9 cellular contexts compared by ENCODE assay signal in the genomic region with DNA sequence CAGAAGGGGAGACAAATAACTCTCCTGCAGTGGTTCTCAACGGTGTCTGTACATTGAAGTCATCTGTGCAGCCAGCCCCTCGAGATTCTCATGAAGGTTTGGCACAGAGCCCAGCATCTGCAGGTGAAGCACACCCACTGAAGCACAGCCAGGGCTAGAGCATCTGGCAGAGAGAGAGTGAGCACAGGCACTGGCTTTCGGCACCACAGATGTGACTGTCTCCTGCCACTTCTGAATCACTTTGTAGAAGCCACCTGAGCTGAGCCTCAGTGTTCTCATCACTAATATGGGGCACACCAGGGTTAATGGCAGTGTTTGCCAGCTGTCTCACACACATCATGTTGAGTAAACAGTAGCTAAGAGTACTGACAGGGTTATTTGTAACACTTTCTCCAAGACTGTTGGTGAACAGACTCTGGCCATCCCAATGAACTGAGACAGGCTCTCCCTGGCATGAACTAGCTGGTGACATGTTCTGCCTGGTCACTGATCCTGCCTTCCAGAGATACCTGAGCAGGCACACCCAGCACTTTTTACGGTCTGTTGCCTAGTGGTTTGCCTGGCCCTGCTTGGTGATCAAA. TPM values are rescaled to one million over a fixed set of nuclear protein-coding genes. Genes with fewer than 3 reads are reported as not detected.
DNase-seq lines count a peak whose midpoint lies in the region; ATAC-seq, FAIRE-seq and TF ChIP-seq lines count a peak whose summit lies in the region.
"Had no signal": no experiment of that assay in that cellular context is flagged by ENCODE, and none has a peak within 500 bp of the region (broad histone marks: within the 10 kb centered on the region; RNA-seq: fewer than 3 reads in every experiment).

No MANE protein-coding gene starts in this region.

- H3K9me3 ChIP-seq in GM12878 (replicated peaks; ENCODE audit: control insufficient read depth, insufficient read depth, low read length) (no peaks in the 10 kb centered on the region), trophoblast cell (ENCODE audit: insufficient read depth, low read depth, low read length) (peaks cover 1% of the 10 kb centered on the region)
- H3K9me3 ChIP-seq in effector memory CD4-positive, alpha-beta T cell (ENCODE audit: control insufficient read depth, low read length) = no peaks in the 10 kb centered on the region

- peak; percentile 68 for FAIRE-seq in GM12878 (lab: Jason Lieb, UNC)

- H3K79me2 ChIP-seq in GM12878 (ENCODE audit: control insufficient read depth, insufficient read depth, low read length) (peaks cover 36% of the 10 kb centered on the region), trophoblast cell (ENCODE audit: control insufficient read depth, insufficient read depth, low read length, poor library complexity) (peaks cover 5% of the 10 kb centered on the region)

- CTCF ChIA-PET in GM12878 (lab: Yijun Ruan, JAX) = interaction anchor here (1.3 to 2.4 kb wide), 5 partner anchors 11 to 170 kb away, joined by 4 to 12 read pairs (median 5); a partner anchor contains a TSS

- no peak overlapping the region for H4K12ac ChIP-seq in trophoblast cell (ENCODE audit: low read depth, low read length)

- no peaks in the 10 kb centered on the region for H3K27me3 ChIP-seq in GM12878 (replicated peaks in 1 of 2; ENCODE audit: control insufficient read depth in 2 of 2, insufficient read depth in 2 of 2, low read length in 1 of 2)
- no peaks in the 10 kb centered on the region for H3K27me3 ChIP-seq in trophoblast cell (ENCODE audit: insufficient read depth, low read length)
- H3K27me3 ChIP-seq in effector memory CD4-positive, alpha-beta T cell (replicated peaks; ENCODE audit: control insufficient read depth, insufficient read depth, low read length, poor library complexity, severe bottlenecking) = no peaks in the 10 kb centered on the region

- RAD21 ChIA-PET in GM12878 (lab: Charles Lee; ENCODE audit: unreplicated experiment) = interaction anchor here (1.6 kb wide), 1 partner anchor 47 kb away, joined by 3 read pairs; no protein-coding TSS in a partner anchor

- H4K91ac ChIP-seq in trophoblast cell (ENCODE audit: low read depth, low read length) = no peak overlapping the region

- H3K79me1 ChIP-seq in trophoblast cell (ENCODE audit: low read length) = no peaks in the 10 kb centered on the region

- H2BK12ac ChIP-seq in trophoblast cell (ENCODE audit: low read length) = no peak overlapping the region

- H3K27ac ChIP-seq in GM12878 (ENCODE audit: control insufficient read depth, insufficient read depth) (no peak overlapping the region), trophoblast cell (ENCODE audit: low read depth, low read length) (no peak overlapping the region)
- H3K27ac ChIP-seq in effector memory CD4-positive, alpha-beta T cell (ENCODE audit: insufficient read depth, low read length, poor library complexity, severe bottlenecking) = no peak overlapping the region
- H3K27ac ChIP-seq: HL-60 had no signal

- H3K23ac ChIP-seq in trophoblast cell (ENCODE audit: low read length) = no peak overlapping the region

- H3K4me2 ChIP-seq in GM12878 (ENCODE audit: control insufficient read depth, insufficient read depth) (peak overlapping the region; percentile 41; the same call in 1 of the 2 replicates), trophoblast cell (ENCODE audit: low read length) (no peak overlapping the region)

- no TSS peak for BruUV-seq in GM12878 (replicated peaks; lab: Mats Ljungman, UMichigan)

- H3K4me3 ChIP-seq in GM12878 (no peak overlapping the region), trophoblast cell (ENCODE audit: low read depth, low read length) (no peak overlapping the region)
- no peak overlapping the region for H3K4me3 ChIP-seq in effector memory CD4-positive, alpha-beta T cell (ENCODE audit: insufficient read depth, low read depth, low read length, poor library complexity, severe bottlenecking)

- TF ChIP-seq EP300 in GM12878 (IDR thresholded peaks at IDR 0.05; ENCODE audit: borderline replicate concordance in 1 of 2, control insufficient read depth in 1 of 2, low read depth in 2 of 2, low read length in 2 of 2) = no peak

- DNase-seq in Caki2 (ENCODE audit: low read depth) (peak; percentile 34), NCI-H2196 (lab: John Stamatoyannopoulos, UW; ENCODE audit: unreplicated experiment) (peak; percentile 47), GM12878 (ENCODE audit: low read depth, low spot score) (no peak), trophoblast cell (no peak), foreskin melanocyte (no peak), globus pallidus (ENCODE audit: low spot score) (no peak)
- no peak for DNase-seq in effector memory CD4-positive, alpha-beta T cell

- no peak overlapping the region for H2AFZ ChIP-seq in GM12878 (ENCODE audit: control insufficient read depth, low read depth, low read length)
- no peak overlapping the region for H2AFZ ChIP-seq in trophoblast cell (ENCODE audit: insufficient read depth, low read length, poor library complexity)

- no peak overlapping the region for H4K8ac ChIP-seq in trophoblast cell (ENCODE audit: low read depth, low read length)

- TF ChIP-seq CTCF in GM12878 (IDR thresholded peaks at IDR 0.05 in 2 of 3, conservative IDR thresholded peaks at IDR 0.05 in 1 of 3; ENCODE audit: control insufficient read depth in 2 of 3, extremely low read depth in 1 of 3, insufficient read depth in 1 of 3, low read depth in 3 of 3, low read length in 3 of 3) = no peak

- TF ChIP-seq RAD21 in GM12878 (IDR thresholded peaks at IDR 0.05; ENCODE audit: insufficient read depth, low read depth, low read length) = no peak

- peaks cover 25% of the 10 kb centered on the region for H3K4me1 ChIP-seq in GM12878 (ENCODE audit: control insufficient read depth, insufficient read depth, low read length)
- peaks cover 8 to 10% of the 10 kb centered on the region in 2 experiments for H3K4me1 ChIP-seq in trophoblast cell (ENCODE audit: control insufficient read depth in 1 of 2, insufficient read depth in 2 of 2, low read length in 2 of 2)
- peaks cover 9% of the 10 kb centered on the region for H3K4me1 ChIP-seq in effector memory CD4-positive, alpha-beta T cell (ENCODE audit: control insufficient read depth, insufficient read depth, low read length, poor library complexity, severe bottlenecking)

- H3K14ac ChIP-seq in trophoblast cell (ENCODE audit: low read length) = no peak overlapping the region

- H2BK120ac ChIP-seq in trophoblast cell (ENCODE audit: insufficient read depth, low read length, poor library complexity) = no peak overlapping the region

- peaks cover 22% of the 10 kb centered on the region; the same call in 1 of the 2 replicates for H4K20me1 ChIP-seq in GM12878 (ENCODE audit: control insufficient read depth, insufficient read depth)

- POLR2A ChIA-PET in GM12878 (lab: Charles Lee) = interaction anchor here (0.6 to 1.3 kb wide), 6 partner anchors 9 to 115 kb away, joined by 3 to 6 read pairs (median 3); a partner anchor contains a TSS

- peak overlapping the region; percentile 38 for H3K18ac ChIP-seq in trophoblast cell (ENCODE audit: low read length)

- H2BK5ac ChIP-seq in trophoblast cell (ENCODE audit: low read depth, low read length, poor library complexity) = no peak overlapping the region

- H2AK5ac ChIP-seq in trophoblast cell (ENCODE audit: low read length) = no peak overlapping the region

- in situ Hi-C loops in Caki2 (cut with HindIII; ENCODE audit: low pct_unique_long_range_greater_than_20kb, low sequenced_read_pairs) (no loop called here), GM12878 (cut with MboI) (no loop called here)

- peak; percentile 67 for ATAC-seq in GM21423 (IDR thresholded peaks at IDR 0.05; ENCODE audit: unreplicated experiment)
- ATAC-seq in GM12878 = peak; percentile 81

- TF ChIP-seq POLR2A in GM12878 (IDR thresholded peaks at IDR 0.05; ENCODE audit: low read depth, low read length) = no peak

- H3K4ac ChIP-seq in trophoblast cell (ENCODE audit: low read depth, low read length) = peak overlapping the region; percentile 0

- H3K36me3 ChIP-seq in GM12878 (ENCODE audit: control insufficient read depth in 2 of 2, insufficient read depth in 2 of 2, low read length in 1 of 2) (peaks cover 21 to 29% of the 10 kb centered on the region in 2 experiments; a peak in 3 of 4 replicates), trophoblast cell (ENCODE audit: control insufficient read depth in 1 of 2, insufficient read depth in 2 of 2, low read length in 2 of 2) (peaks cover 23 to 38% of the 10 kb centered on the region in 2 experiments)
- H3K36me3 ChIP-seq in effector memory CD4-positive, alpha-beta T cell (ENCODE audit: control insufficient read depth, insufficient read depth, low read length) = peaks cover 37% of the 10 kb centered on the region

- H3K9ac ChIP-seq in GM12878 (ENCODE audit: control insufficient read depth, insufficient read depth, low read length) (no peak overlapping the region), trophoblast cell (ENCODE audit: low read length) (no peak overlapping the region)

- intact Hi-C loops in GM12878 (cut with micrococcal nuclease; ENCODE audit: unreplicated experiment) = no loop called here

- WGBS in GM12878 (ENCODE audit: insufficient coverage, insufficient replicate concordance, low lambda C conversion rate, missing lambda C conversion rate) = 1% methylated on average over 4 of the region's 4 CpGs
- no CpG with 5 or more reads among the region's 4 CpGs for WGBS in trophoblast cell (ENCODE audit: extremely low coverage, insufficient coverage, insufficient read length)

- SMC1A ChIA-PET in GM12878 (lab: Charles Lee; ENCODE audit: uncharacterized antibody, unreplicated experiment) = interaction anchor here (1.1 to 1.9 kb wide), 3 partner anchors 10 to 48 kb away, joined by 3 to 5 read pairs (median 3); a partner anchor contains a TSS

RNA-seq across cellular contexts. Expression of a gene that starts 10.9 kb away (rescaled TPM):
- 0.20 TPM in 1 of 2 replicates, not detected in the other for total RNA-seq in Caki2 (2014; rRNA removed; shearing (Covaris generic); ENCODE audit: low replicate concordance)
- not detected in 2 replicates for total RNA-seq in GM12878 (2013; cell fraction: nucleolus; rRNA removed)
- total RNA-seq in GM12878 (2014; rRNA removed) (not detected in 2 replicates), GM12878 (2014; rRNA removed; fragmentation: Illumina TruSeq; extraction: Trizol) (not detected in 2 replicates), GM12878 (2021) (not detected in 2 replicates)
- 0.13 TPM for polyA plus RNA-seq in GM12878 (2011; ENCODE audit: low read depth)
- polyA plus RNA-seq in GM12878 (2011; rRNA removed) (0.04 and 0.07 TPM in 2 replicates), GM12878 (2014; fragmentation: Illumina TruSeq; extraction: Trizol) (not detected in 2 replicates), GM12878 (2014; fragmentation: Nextera tagmentation; extraction: Ambion mirVana) (not detected), GM12878 (2014; rRNA removed) (not detected in 2 replicates), GM12878 (2016; fragmentation: Nextera tagmentation; extraction: Ambion mirVana) (under 1 TPM; 0.11 to 0.40 TPM)
- polyA plus RNA-seq in GM12878 (2011; cell fraction: cytosol; rRNA removed) = 0.07 and 0.09 TPM in 2 replicates
- polyA plus RNA-seq in GM12878 (2011; cell fraction: nucleus; rRNA removed) = 0.81 and 1.4 TPM in 2 replicates
- polyA plus RNA-seq in GM12878 (2012) = 0.26 and 0.27 TPM in 2 replicates
- not detected in 2 replicates for polyA minus RNA-seq in GM12878 (2011; rRNA and poly(A)+ RNA removed)
- polyA minus RNA-seq in GM12878 (2011; cell fraction: cytosol; rRNA and poly(A)+ RNA removed) = not detected in 2 replicates
- 0.12 TPM in 1 of 2 replicates, not detected in the other for polyA minus RNA-seq in GM12878 (2011; cell fraction: nucleus; rRNA and poly(A)+ RNA removed)
- 0.01 and 0.03 TPM in 2 replicates for polyA plus RNA-seq in trophoblast cell (2013)

RNA-seq across cellular contexts. Expression of a gene that starts 12.4 kb away (rescaled TPM):
- total RNA-seq in Caki2 (2014; rRNA removed; shearing (Covaris generic); ENCODE audit: low replicate concordance) = 24.6 and 33.7 TPM in 2 replicates
- 42.6 and 59.8 TPM in 2 replicates for total RNA-seq in GM12878 (2013; cell fraction: nucleolus; rRNA removed)
- total RNA-seq in GM12878 (2014; rRNA removed) = 12.6 and 16.3 TPM in 2 replicates
- total RNA-seq in GM12878 (2014; rRNA removed; fragmentation: Illumina TruSeq; extraction: Trizol) = 12.3 and 12.9 TPM in 2 replicates
- 31.9 and 33.3 TPM in 2 replicates for total RNA-seq in GM12878 (2021)
- 15.8 TPM for polyA plus RNA-seq in GM12878 (2011; ENCODE audit: low read depth)
- 25.8 and 46.1 TPM in 2 replicates for polyA plus RNA-seq in GM12878 (2011; rRNA removed)
- polyA plus RNA-seq in GM12878 (2011; cell fraction: cytosol; rRNA removed) = 33.4 and 45.6 TPM in 2 replicates
- polyA plus RNA-seq in GM12878 (2011; cell fraction: nucleus; rRNA removed) = 433 and 500 TPM in 2 replicates
- 26.4 and 29.6 TPM in 2 replicates for polyA plus RNA-seq in GM12878 (2012)
- polyA plus RNA-seq in GM12878 (2014; fragmentation: Illumina TruSeq; extraction: Trizol) = 17.1 and 25.7 TPM in 2 replicates
- polyA plus RNA-seq in GM12878 (2014; fragmentation: Nextera tagmentation; extraction: Ambion mirVana) = 1 to 10 TPM in 1 of 2 experiments, under 1 TPM in 1; 0.85 to 3.0 TPM
- 47.5 and 52.3 TPM in 2 replicates for polyA plus RNA-seq in GM12878 (2014; rRNA removed)
- 10 to 100 TPM; 11.0 to 12.6 TPM for polyA plus RNA-seq in GM12878 (2016; fragmentation: Nextera tagmentation; extraction: Ambion mirVana)
- 15.8 and 20.1 TPM in 2 replicates for polyA minus RNA-seq in GM12878 (2011; rRNA and poly(A)+ RNA removed)
- 11.9 TPM in 2 replicates for polyA minus RNA-seq in GM12878 (2011; cell fraction: cytosol; rRNA and poly(A)+ RNA removed)
- polyA minus RNA-seq in GM12878 (2011; cell fraction: nucleus; rRNA and poly(A)+ RNA removed) = 26.1 and 36.8 TPM in 2 replicates
- polyA plus RNA-seq in trophoblast cell (2013) = 14.5 and 14.6 TPM in 2 replicates

RNA-seq across cellular contexts. Expression of a gene that starts 21.0 kb away (rescaled TPM):
- 21.4 and 27.0 TPM in 2 replicates for total RNA-seq in Caki2 (2014; rRNA removed; shearing (Covaris generic); ENCODE audit: low replicate concordance)
- total RNA-seq in GM12878 (2013; cell fraction: nucleolus; rRNA removed) = 46.8 and 50.8 TPM in 2 replicates
- total RNA-seq in GM12878 (2014; rRNA removed) (24.5 and 26.4 TPM in 2 replicates), GM12878 (2014; rRNA removed; fragmentation: Illumina TruSeq; extraction: Trizol) (16.2 and 18.6 TPM in 2 replicates), GM12878 (2021) (26.1 and 29.9 TPM in 2 replicates)
- 20.6 TPM for polyA plus RNA-seq in GM12878 (2011; ENCODE audit: low read depth)
- polyA plus RNA-seq in GM12878 (2011; rRNA removed) (50.8 and 69.8 TPM in 2 replicates), GM12878 (2014; fragmentation: Illumina TruSeq; extraction: Trizol) (6.8 and 16.5 TPM in 2 replicates), GM12878 (2014; fragmentation: Nextera tagmentation; extraction: Ambion mirVana) (1 to 10 TPM; 3.5 to 3.7 TPM), GM12878 (2014; rRNA removed) (31.1 and 33.1 TPM in 2 replicates), GM12878 (2016; fragmentation: Nextera tagmentation; extraction: Ambion mirVana) (10 to 100 TPM in 1 of 2 experiments, 1 to 10 TPM in 1; 8.4 to 11.2 TPM)
- polyA plus RNA-seq in GM12878 (2011; cell fraction: cytosol; rRNA removed) = 73.1 and 107 TPM in 2 replicates
- polyA plus RNA-seq in GM12878 (2011; cell fraction: nucleus; rRNA removed) = 186 and 226 TPM in 2 replicates
- polyA plus RNA-seq in GM12878 (2012) = 29.9 and 37.6 TPM in 2 replicates
- 59.8 and 80.8 TPM in 2 replicates for polyA minus RNA-seq in GM12878 (2011; rRNA and poly(A)+ RNA removed)
- polyA minus RNA-seq in GM12878 (2011; cell fraction: cytosol; rRNA and poly(A)+ RNA removed) = 21.2 and 27.8 TPM in 2 replicates
- 51.4 and 60.2 TPM in 2 replicates for polyA minus RNA-seq in GM12878 (2011; cell fraction: nucleus; rRNA and poly(A)+ RNA removed)
- 0.10 and 0.22 TPM in 2 replicates for polyA plus RNA-seq in trophoblast cell (2013)

RNA-seq across cellular contexts. Expression of a gene that starts 21.2 kb away (rescaled TPM):
- 122 and 165 TPM in 2 replicates for total RNA-seq in Caki2 (2014; rRNA removed; shearing (Covaris generic); ENCODE audit: low replicate concordance)
- 14.4 and 17.0 TPM in 2 replicates for total RNA-seq in GM12878 (2013; cell fraction: nucleolus; rRNA removed)
- total RNA-seq in GM12878 (2014; rRNA removed) (52.9 and 60.5 TPM in 2 replicates), GM12878 (2014; rRNA removed; fragmentation: Illumina TruSeq; extraction: Trizol) (42.3 and 42.9 TPM in 2 replicates), GM12878 (2021) (67.7 and 70.7 TPM in 2 replicates)
- polyA plus RNA-seq in GM12878 (2011; ENCODE audit: low read depth) = 30.0 TPM
- polyA plus RNA-seq in GM12878 (2011; rRNA removed) (51.7 and 90.4 TPM in 2 replicates), GM12878 (2014; fragmentation: Illumina TruSeq; extraction: Trizol) (40.8 and 80.7 TPM in 2 replicates), GM12878 (2014; fragmentation: Nextera tagmentation; extraction: Ambion mirVana) (1 to 10 TPM; 1.2 to 1.7 TPM), GM12878 (2014; rRNA removed) (91.9 and 94.4 TPM in 2 replicates), GM12878 (2016; fragmentation: Nextera tagmentation; extraction: Ambion mirVana) (10 to 100 TPM; 49.9 to 51.7 TPM)
- 117 and 153 TPM in 2 replicates for polyA plus RNA-seq in GM12878 (2011; cell fraction: cytosol; rRNA removed)
- polyA plus RNA-seq in GM12878 (2011; cell fraction: nucleus; rRNA removed) = 54.9 and 70.0 TPM in 2 replicates
- polyA plus RNA-seq in GM12878 (2012) = 46.1 and 53.6 TPM in 2 replicates
- 35.5 and 46.5 TPM in 2 replicates for polyA minus RNA-seq in GM12878 (2011; rRNA and poly(A)+ RNA removed)
- 16.0 and 32.4 TPM in 2 replicates for polyA minus RNA-seq in GM12878 (2011; cell fraction: cytosol; rRNA and poly(A)+ RNA removed)
- polyA minus RNA-seq in GM12878 (2011; cell fraction: nucleus; rRNA and poly(A)+ RNA removed) = 7.0 and 10.0 TPM in 2 replicates
- polyA plus RNA-seq in trophoblast cell (2013) = 171 and 172 TPM in 2 replicates

RNA-seq across cellular contexts. Expression of a gene that starts 35.3 kb away (rescaled TPM):
- not detected in 2 replicates for total RNA-seq in Caki2 (2014; rRNA removed; shearing (Covaris generic); ENCODE audit: low replicate concordance)
- 0.37 and 1.7 TPM in 2 replicates for total RNA-seq in GM12878 (2013; cell fraction: nucleolus; rRNA removed)
- total RNA-seq in GM12878 (2014; rRNA removed) = not detected in 2 replicates
- 0.09 TPM in 1 of 2 replicates, not detected in the other for total RNA-seq in GM12878 (2014; rRNA removed; fragmentation: Illumina TruSeq; extraction: Trizol)
- total RNA-seq in GM12878 (2021) = not detected in 2 replicates
- not detected for polyA plus RNA-seq in GM12878 (2011; ENCODE audit: low read depth)
- 0.07 and 0.09 TPM in 2 replicates for polyA plus RNA-seq in GM12878 (2011; rRNA removed)
- polyA plus RNA-seq in GM12878 (2011; cell fraction: cytosol; rRNA removed) = 0.13 and 0.17 TPM in 2 replicates
- polyA plus RNA-seq in GM12878 (2011; cell fraction: nucleus; rRNA removed) = 0.06 and 0.36 TPM in 2 replicates
- 0.26 and 0.56 TPM in 2 replicates for polyA plus RNA-seq in GM12878 (2012)
- 0.07 and 0.11 TPM in 2 replicates for polyA plus RNA-seq in GM12878 (2014; fragmentation: Illumina TruSeq; extraction: Trizol)
- not detected for polyA plus RNA-seq in GM12878 (2014; fragmentation: Nextera tagmentation; extraction: Ambion mirVana)
- polyA plus RNA-seq in GM12878 (2014; rRNA removed) = 0.04 and 0.20 TPM in 2 replicates
- under 1 TPM; 0.06 to 0.11 TPM for polyA plus RNA-seq in GM12878 (2016; fragmentation: Nextera tagmentation; extraction: Ambion mirVana)
- polyA minus RNA-seq in GM12878 (2011; rRNA and poly(A)+ RNA removed) = not detected in 2 replicates
- polyA minus RNA-seq in GM12878 (2011; cell fraction: cytosol; rRNA and poly(A)+ RNA removed) = not detected in 2 replicates
- polyA minus RNA-seq in GM12878 (2011; cell fraction: nucleus; rRNA and poly(A)+ RNA removed) = not detected in 2 replicates
- polyA plus RNA-seq in trophoblast cell (2013) = 0.26 and 0.36 TPM in 2 replicates

Comparison
In these comparisons a context has a peak if more than half of its experiments do, and no peak if none do; other contexts are left out.
1. DNase-seq: peak in Caki2 (single experiment) and NCI-H2196 (single experiment); none in GM12878 (single experiment), trophoblast cell (0 of 2), effector memory CD4-positive, alpha-beta T cell (0 of 3), foreskin melanocyte (single experiment) and globus pallidus (single experiment).